Comparison of ENCODE assay signal across 17 cellular contexts in genomic region chr6:114055319-114055718, GRCh38.
"Had no signal": no experiment of that assay in that cellular context is flagged by ENCODE, and none has a peak within 500 bp of the region (broad histone marks: within the 10 kb centered on the region; RNA-seq: fewer than 3 reads in every experiment).

No MANE protein-coding gene starts in this region.

- H3K9me3 Mint-ChIP-seq: activated naive CD4-positive, alpha-beta T cell treated with anti-CD3 and anti-CD28 coated beads, Interleukin-2, amount 50 U/mL, for 72 hours; activated T-cell treated with anti-CD3 and anti-CD28 coated beads, Interleukin-2, amount 50 U/mL, for 24 hours; naive thymus-derived CD8-positive, alpha-beta T cell; stimulated activated naive B cell treated with anti-CD40 and anti-IgM and Interleukin-4, amounts not matched to agents 10 μg/mL and 1 μg/mL and 100 μg/mL, for 72 hours; type B pancreatic cell had no signal

- H3K27ac ChIP-seq: brain microvascular endothelial cell, psoas muscle, sigmoid colon, suprapubic skin had no signal

- DNase-seq: activated CD4-positive, alpha-beta T cell treated with anti-CD3 and anti-CD28 coated beads, Interleukin-2, amount 50 U/mL, for 4 hours; activated effector memory CD4-positive, alpha-beta T cell treated with Interleukin-2 at 50 U/mL for 16 hours; activated T-cell treated with anti-CD3 and anti-CD28 coated beads, Interleukin-2, amount 50 U/mL, for 24 hours; brain microvascular endothelial cell; cerebellar nuclear complex; mucosa of descending colon; naive thymus-derived CD8-positive, alpha-beta T cell; psoas muscle; sigmoid colon; stimulated activated CD4-positive, alpha-beta T cell treated with anti-CD3 and anti-CD28 coated beads, Interleukin-2, amount 100 ng/mL, for 24 hours; stimulated activated naive B cell treated with anti-CD40 and anti-IgM and Interleukin-4, amounts not matched to agents 10 μg/mL and 1 μg/mL and 100 μg/mL, for 72 hours; T-helper 2 cell had no signal

- H3K4me3 Mint-ChIP-seq: activated T-cell treated with anti-CD3 and anti-CD28 coated beads, Interleukin-2, amount 50 U/mL, for 24 hours; naive thymus-derived CD8-positive, alpha-beta T cell; stimulated activated naive B cell treated with anti-CD40 and anti-IgM and Interleukin-4, amounts not matched to agents 10 μg/mL and 1 μg/mL and 100 μg/mL, for 72 hours; type B pancreatic cell had no signal

- H3K27ac Mint-ChIP-seq: activated naive CD4-positive, alpha-beta T cell treated with anti-CD3 and anti-CD28 coated beads, Interleukin-2, amount 50 U/mL, for 72 hours; activated T-cell treated with anti-CD3 and anti-CD28 coated beads, Interleukin-2, amount 50 U/mL, for 24 hours; naive thymus-derived CD8-positive, alpha-beta T cell; stimulated activated naive B cell treated with anti-CD40 and anti-IgM and Interleukin-4, amounts not matched to agents 10 μg/mL and 1 μg/mL and 100 μg/mL, for 72 hours; type B pancreatic cell had no signal

- H3K27me3 Mint-ChIP-seq: activated T-cell treated with anti-CD3 and anti-CD28 coated beads, Interleukin-2, amount 50 U/mL, for 24 hours; stimulated activated naive B cell treated with anti-CD40 and anti-IgM and Interleukin-4, amounts not matched to agents 10 μg/mL and 1 μg/mL and 100 μg/mL, for 72 hours; type B pancreatic cell had no signal

- H3K9me3 ChIP-seq: mucosa of descending colon, psoas muscle, sigmoid colon, suprapubic skin had no signal

- H3K4me3 ChIP-seq: mucosa of descending colon, psoas muscle, sigmoid colon, suprapubic skin had no signal

- ATAC-seq: activated CD4-positive, CD25-positive, alpha-beta regulatory T cell treated with anti-CD3 and anti-CD28 coated beads, Interleukin-2, amount 50 U/mL, for 24 hours; activated naive CD4-positive, alpha-beta T cell treated with anti-CD3 and anti-CD28 coated beads, Interleukin-2, amount 50 U/mL, for 72 hours; esophagus mucosa; mucosa of descending colon; naive thymus-derived CD8-positive, alpha-beta T cell; psoas muscle; stimulated activated naive B cell treated with anti-CD40 and anti-IgM and Interleukin-4, amounts not matched to agents 10 μg/mL and 1 μg/mL and 100 μg/mL, for 72 hours had no signal

- H3K27me3 ChIP-seq: brain microvascular endothelial cell, sigmoid colon, suprapubic skin had no signal

- H3K4me1 ChIP-seq: psoas muscle, sigmoid colon, suprapubic skin had no signal

- H3K36me3 ChIP-seq: brain microvascular endothelial cell, sigmoid colon, suprapubic skin had no signal

- H3K4me1 Mint-ChIP-seq: naive thymus-derived CD8-positive, alpha-beta T cell; stimulated activated naive B cell treated with anti-CD40 and anti-IgM and Interleukin-4, amounts not matched to agents 10 μg/mL and 1 μg/mL and 100 μg/mL, for 72 hours had no signal

- H3K36me3 Mint-ChIP-seq: activated naive CD4-positive, alpha-beta T cell treated with anti-CD3 and anti-CD28 coated beads, Interleukin-2, amount 50 U/mL, for 72 hours; naive thymus-derived CD8-positive, alpha-beta T cell; stimulated activated naive B cell treated with anti-CD40 and anti-IgM and Interleukin-4, amounts not matched to agents 10 μg/mL and 1 μg/mL and 100 μg/mL, for 72 hours; type B pancreatic cell had no signal
